Comparison of ENCODE assay signal across 1 cellular context in the genomic region with DNA sequence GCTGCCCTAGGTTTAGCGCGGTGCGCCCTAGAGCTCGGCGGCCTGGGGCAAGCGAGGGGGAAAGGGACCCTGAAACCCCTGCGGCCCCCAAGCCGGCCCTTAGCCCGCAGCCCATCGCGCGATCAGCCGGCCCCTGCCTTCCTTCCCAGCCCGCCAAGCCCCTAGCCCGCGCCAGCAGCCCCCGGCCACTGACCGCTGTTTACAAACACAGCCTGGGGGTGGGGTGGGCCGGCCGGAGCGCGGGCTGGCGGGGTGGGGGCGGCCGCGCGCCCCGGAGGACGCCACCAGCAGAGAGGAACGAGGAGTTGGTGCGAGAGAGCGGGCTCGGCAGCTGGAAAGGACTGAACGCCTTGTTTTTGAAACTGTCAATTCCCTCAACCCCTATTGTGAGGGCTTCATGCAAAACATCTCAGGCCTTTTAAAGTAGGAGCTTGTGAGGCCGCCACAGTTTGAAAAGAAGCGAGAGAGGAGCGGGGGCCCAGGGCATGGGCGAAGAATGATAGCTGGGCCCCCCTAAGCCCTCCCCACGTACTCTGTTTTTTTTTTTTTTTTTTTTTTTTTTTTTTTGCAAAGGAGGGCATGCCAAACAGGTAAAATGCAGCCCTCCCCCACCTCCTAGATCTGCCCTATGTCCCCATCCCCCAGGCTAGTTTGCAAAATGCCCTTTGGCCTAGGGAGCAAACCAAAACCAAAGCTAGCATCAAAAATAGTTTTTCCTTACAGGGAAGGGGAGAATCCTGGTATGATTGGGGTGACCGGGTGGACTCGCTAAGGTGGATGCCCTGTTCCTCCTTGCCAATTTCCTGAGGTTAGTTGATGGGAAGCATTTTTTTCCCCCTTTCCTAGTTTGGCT.
TF ChIP-seq lines count a peak whose summit lies in the region.

No MANE protein-coding gene starts in this region.

TF ChIP-seq in HepG2, 621 proteins besides CTCF, POLR2A, EP300 and RAD21 (continued from another document and continues in another):
- TF ChIP-seq, protein P1, sequence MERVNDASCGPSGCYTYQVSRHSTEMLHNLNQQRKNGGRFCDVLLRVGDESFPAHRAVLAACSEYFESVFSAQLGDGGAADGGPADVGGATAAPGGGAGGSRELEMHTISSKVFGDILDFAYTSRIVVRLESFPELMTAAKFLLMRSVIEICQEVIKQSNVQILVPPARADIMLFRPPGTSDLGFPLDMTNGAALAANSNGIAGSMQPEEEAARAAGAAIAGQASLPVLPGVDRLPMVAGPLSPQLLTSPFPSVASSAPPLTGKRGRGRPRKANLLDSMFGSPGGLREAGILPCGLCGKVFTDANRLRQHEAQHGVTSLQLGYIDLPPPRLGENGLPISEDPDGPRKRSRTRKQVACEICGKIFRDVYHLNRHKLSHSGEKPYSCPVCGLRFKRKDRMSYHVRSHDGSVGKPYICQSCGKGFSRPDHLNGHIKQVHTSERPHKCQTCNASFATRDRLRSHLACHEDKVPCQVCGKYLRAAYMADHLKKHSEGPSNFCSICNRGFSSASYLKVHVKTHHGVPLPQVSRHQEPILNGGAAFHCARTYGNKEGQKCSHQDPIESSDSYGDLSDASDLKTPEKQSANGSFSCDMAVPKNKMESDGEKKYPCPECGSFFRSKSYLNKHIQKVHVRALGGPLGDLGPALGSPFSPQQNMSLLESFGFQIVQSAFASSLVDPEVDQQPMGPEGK (CRISPR knock-in tag; IDR thresholded peaks at IDR 0.05) = no peak
- TF ChIP-seq SMC3 (IDR thresholded peaks at IDR 0.05; ENCODE audit: low read length) (no peak), ATF5 (CRISPR knock-in tag; IDR thresholded peaks at IDR 0.05; ENCODE audit: low read depth) (no peak), PBX2 (CRISPR knock-in tag; IDR thresholded peaks at IDR 0.05) (no peak), MBNL3 (CRISPR knock-in tag; conservative IDR thresholded peaks at IDR 0.05) (no peak), NBN (conservative IDR thresholded peaks at IDR 0.05) (no peak), TEAD3 (CRISPR knock-in tag; optimal IDR thresholded peaks at IDR 0.05; ENCODE audit: borderline replicate concordance) (peak; percentile 20), ZNF780A (CRISPR knock-in tag; IDR thresholded peaks at IDR 0.05) (no peak), SALL1 (CRISPR knock-in tag; IDR thresholded peaks at IDR 0.05) (0 out of 2 replicates have a peak, but pooled peaks have one; percentile 17), ARHGAP35 (CRISPR knock-in tag; IDR thresholded peaks at IDR 0.05; ENCODE audit: borderline replicate concordance) (no peak), ZSCAN25 (CRISPR knock-in tag; IDR thresholded peaks at IDR 0.05) (peak; percentile 41; the same call in 1 of the 2 replicates), ZBTB25 (CRISPR knock-in tag; IDR thresholded peaks at IDR 0.05) (no peak), ARID2 (CRISPR knock-in tag; IDR thresholded peaks at IDR 0.05; ENCODE audit: borderline replicate concordance) (no peak), SIN3B (IDR thresholded peaks at IDR 0.05; ENCODE audit: low read length) (no peak), ZFX (CRISPR knock-in tag; IDR thresholded peaks at IDR 0.05; ENCODE audit: low read depth) (peak; percentile 35; the same call in 1 of the 2 replicates), PPARG (CRISPR knock-in tag; conservative IDR thresholded peaks at IDR 0.05) (peak; percentile 32; the same call in 1 of the 2 replicates), YEATS4 (CRISPR knock-in tag; IDR thresholded peaks at IDR 0.05; ENCODE audit: borderline replicate concordance) (peak; percentile 23; the same call in 1 of the 2 replicates), ZMAT5 (CRISPR knock-in tag; IDR thresholded peaks at IDR 0.05; ENCODE audit: borderline replicate concordance, low read depth) (no peak), FOXP1 (IDR thresholded peaks at IDR 0.05) (no peak), FOXP1 (CRISPR knock-in tag; IDR thresholded peaks at IDR 0.05) (no peak), RXRB (CRISPR knock-in tag; IDR thresholded peaks at IDR 0.05; ENCODE audit: borderline replicate concordance) (peak; percentile 14; the same call in 1 of the 2 replicates), GPBP1L1 (CRISPR knock-in tag; IDR thresholded peaks at IDR 0.05) (no peak), JDP2 (CRISPR knock-in tag; IDR thresholded peaks at IDR 0.05; ENCODE audit: borderline replicate concordance) (no peak), SP4 (CRISPR knock-in tag; IDR thresholded peaks at IDR 0.05) (no peak), ZBTB38 (CRISPR knock-in tag; IDR thresholded peaks at IDR 0.05) (no peak), CBX2 (IDR thresholded peaks at IDR 0.05; ENCODE audit: low read depth, low read length) (no peak), CBX2 (CRISPR knock-in tag; IDR thresholded peaks at IDR 0.05; ENCODE audit: low read depth) (no peak), ARNT (IDR thresholded peaks at IDR 0.05) (no peak), RARG (CRISPR knock-in tag; IDR thresholded peaks at IDR 0.05; ENCODE audit: low read depth) (no peak), ZNF160 (CRISPR knock-in tag; IDR thresholded peaks at IDR 0.05) (0 out of 2 replicates have a peak, but pooled peaks have one; percentile 35), MIXL1 (CRISPR knock-in tag; IDR thresholded peaks at IDR 0.05) (no peak)
- TF ChIP-seq, protein P2, sequence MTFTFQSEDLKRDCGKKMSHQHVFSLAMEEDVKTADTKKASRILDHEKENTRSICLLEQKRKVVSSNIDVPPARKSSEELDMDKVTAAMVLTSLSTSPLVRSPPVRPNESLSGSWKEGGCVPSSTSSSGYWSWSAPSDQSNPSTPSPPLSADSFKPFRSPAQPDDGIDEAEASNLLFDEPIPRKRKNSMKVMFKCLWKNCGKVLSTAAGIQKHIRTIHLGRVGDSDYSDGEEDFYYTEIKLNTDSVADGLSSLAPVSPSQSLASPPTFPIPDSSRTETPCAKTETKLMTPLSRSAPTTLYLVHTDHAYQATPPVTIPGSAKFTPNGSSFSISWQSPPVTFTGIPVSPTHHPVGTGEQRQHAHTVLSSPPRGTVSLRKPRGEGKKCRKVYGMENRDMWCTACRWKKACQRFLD (CRISPR knock-in tag; IDR thresholded peaks at IDR 0.05; ENCODE audit: borderline replicate concordance) = no peak
- TF ChIP-seq, protein P3, sequence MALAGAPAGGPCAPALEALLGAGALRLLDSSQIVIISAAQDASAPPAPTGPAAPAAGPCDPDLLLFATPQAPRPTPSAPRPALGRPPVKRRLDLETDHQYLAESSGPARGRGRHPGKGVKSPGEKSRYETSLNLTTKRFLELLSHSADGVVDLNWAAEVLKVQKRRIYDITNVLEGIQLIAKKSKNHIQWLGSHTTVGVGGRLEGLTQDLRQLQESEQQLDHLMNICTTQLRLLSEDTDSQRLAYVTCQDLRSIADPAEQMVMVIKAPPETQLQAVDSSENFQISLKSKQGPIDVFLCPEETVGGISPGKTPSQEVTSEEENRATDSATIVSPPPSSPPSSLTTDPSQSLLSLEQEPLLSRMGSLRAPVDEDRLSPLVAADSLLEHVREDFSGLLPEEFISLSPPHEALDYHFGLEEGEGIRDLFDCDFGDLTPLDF (CRISPR knock-in tag; IDR thresholded peaks at IDR 0.05) = no peak
- TF ChIP-seq, protein P4, sequence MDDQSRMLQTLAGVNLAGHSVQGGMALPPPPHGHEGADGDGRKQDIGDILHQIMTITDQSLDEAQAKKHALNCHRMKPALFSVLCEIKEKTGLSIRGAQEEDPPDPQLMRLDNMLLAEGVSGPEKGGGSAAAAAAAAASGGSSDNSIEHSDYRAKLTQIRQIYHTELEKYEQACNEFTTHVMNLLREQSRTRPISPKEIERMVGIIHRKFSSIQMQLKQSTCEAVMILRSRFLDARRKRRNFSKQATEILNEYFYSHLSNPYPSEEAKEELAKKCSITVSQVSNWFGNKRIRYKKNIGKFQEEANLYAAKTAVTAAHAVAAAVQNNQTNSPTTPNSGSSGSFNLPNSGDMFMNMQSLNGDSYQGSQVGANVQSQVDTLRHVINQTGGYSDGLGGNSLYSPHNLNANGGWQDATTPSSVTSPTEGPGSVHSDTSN (CRISPR knock-in tag; IDR thresholded peaks at IDR 0.05; ENCODE audit: borderline replicate concordance) = no peak
- TF ChIP-seq, protein P5, sequence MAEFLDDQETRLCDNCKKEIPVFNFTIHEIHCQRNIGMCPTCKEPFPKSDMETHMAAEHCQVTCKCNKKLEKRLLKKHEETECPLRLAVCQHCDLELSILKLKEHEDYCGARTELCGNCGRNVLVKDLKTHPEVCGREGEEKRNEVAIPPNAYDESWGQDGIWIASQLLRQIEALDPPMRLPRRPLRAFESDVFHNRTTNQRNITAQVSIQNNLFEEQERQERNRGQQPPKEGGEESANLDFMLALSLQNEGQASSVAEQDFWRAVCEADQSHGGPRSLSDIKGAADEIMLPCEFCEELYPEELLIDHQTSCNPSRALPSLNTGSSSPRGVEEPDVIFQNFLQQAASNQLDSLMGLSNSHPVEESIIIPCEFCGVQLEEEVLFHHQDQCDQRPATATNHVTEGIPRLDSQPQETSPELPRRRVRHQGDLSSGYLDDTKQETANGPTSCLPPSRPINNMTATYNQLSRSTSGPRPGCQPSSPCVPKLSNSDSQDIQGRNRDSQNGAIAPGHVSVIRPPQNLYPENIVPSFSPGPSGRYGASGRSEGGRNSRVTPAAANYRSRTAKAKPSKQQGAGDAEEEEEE (CRISPR knock-in tag; IDR thresholded peaks at IDR 0.05; ENCODE audit: borderline replicate concordance) = no peak
- TF ChIP-seq, protein P6, sequence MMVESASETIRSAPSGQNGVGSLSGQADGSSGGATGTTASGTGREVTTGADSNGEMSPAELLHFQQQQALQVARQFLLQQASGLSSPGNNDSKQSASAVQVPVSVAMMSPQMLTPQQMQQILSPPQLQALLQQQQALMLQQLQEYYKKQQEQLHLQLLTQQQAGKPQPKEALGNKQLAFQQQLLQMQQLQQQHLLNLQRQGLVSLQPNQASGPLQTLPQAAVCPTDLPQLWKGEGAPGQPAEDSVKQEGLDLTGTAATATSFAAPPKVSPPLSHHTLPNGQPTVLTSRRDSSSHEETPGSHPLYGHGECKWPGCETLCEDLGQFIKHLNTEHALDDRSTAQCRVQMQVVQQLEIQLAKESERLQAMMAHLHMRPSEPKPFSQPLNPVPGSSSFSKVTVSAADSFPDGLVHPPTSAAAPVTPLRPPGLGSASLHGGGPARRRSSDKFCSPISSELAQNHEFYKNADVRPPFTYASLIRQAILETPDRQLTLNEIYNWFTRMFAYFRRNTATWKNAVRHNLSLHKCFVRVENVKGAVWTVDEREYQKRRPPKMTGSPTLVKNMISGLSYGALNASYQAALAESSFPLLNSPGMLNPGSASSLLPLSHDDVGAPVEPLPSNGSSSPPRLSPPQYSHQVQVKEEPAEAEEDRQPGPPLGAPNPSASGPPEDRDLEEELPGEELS (CRISPR knock-in tag; IDR thresholded peaks at IDR 0.05) = no peak
- TF ChIP-seq, protein P7, sequence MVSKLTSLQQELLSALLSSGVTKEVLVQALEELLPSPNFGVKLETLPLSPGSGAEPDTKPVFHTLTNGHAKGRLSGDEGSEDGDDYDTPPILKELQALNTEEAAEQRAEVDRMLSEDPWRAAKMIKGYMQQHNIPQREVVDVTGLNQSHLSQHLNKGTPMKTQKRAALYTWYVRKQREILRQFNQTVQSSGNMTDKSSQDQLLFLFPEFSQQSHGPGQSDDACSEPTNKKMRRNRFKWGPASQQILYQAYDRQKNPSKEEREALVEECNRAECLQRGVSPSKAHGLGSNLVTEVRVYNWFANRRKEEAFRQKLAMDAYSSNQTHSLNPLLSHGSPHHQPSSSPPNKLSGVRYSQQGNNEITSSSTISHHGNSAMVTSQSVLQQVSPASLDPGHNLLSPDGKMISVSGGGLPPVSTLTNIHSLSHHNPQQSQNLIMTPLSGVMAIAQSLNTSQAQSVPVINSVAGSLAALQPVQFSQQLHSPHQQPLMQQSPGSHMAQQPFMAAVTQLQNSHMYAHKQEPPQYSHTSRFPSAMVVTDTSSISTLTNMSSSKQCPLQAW (CRISPR knock-in tag; IDR thresholded peaks at IDR 0.05) = 0 out of 2 replicates have a peak, but pooled peaks have one; percentile 38
- TF ChIP-seq, protein P8, sequence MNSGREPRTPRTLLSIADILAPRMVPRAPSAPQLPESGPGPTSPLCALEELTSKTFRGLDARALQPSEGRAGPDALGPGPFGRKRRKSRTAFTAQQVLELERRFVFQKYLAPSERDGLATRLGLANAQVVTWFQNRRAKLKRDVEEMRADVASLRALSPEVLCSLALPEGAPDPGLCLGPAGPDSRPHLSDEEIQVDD (CRISPR knock-in tag; IDR thresholded peaks at IDR 0.05; ENCODE audit: borderline replicate concordance) = no peak
- TF ChIP-seq, protein P9, sequence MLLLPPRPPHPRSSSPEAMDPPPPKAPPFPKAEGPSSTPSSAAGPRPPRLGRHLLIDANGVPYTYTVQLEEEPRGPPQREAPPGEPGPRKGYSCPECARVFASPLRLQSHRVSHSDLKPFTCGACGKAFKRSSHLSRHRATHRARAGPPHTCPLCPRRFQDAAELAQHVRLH (CRISPR knock-in tag; IDR thresholded peaks at IDR 0.05; ENCODE audit: borderline replicate concordance, low read depth) = no peak
